In the genomic region with DNA sequence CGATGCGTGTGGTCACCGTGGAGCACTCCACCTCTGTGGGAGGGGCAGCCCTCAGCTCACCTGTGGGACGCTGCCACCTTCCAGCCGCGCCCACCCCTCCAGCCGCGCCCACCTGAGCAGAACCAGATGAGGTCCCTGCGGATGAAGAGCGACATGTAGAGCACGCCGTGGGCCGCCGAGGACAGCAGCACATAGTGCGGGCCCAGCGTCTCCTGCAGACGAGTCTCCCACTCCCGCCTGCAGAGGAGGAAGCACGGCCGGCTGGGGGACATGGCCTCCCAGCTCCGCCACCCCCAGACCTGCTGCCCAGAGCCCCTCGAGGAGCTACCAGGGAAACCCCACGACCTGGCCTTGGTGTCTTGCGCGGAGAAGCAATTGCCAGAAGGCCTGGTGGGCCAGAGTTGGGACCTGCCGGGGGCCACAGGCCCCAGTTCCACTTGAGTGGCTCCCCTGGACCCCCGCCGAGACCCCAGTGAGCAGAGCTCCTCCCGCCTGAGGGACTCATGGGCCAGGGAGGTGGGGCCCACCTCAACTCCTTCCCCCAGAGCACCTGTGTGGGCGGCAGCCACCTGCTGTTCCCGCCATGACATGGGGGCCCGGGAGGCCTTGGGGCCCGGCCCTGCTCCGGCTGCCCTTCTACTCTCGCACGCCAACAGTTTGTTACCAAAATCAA, we compare ENCODE assay signal across 22 cellular contexts. TPM values are rescaled to one million over a fixed set of nuclear protein-coding genes. Genes with fewer than 3 reads are reported as not detected.
DNase-seq lines count a peak whose midpoint lies in the region; ATAC-seq, FAIRE-seq and TF ChIP-seq lines count a peak whose summit lies in the region.
"Had no signal": no experiment of that assay in that cellular context is flagged by ENCODE, and none has a peak within 500 bp of the region (broad histone marks: within the 10 kb centered on the region; RNA-seq: fewer than 3 reads in every experiment).

No MANE protein-coding gene starts in this region.

- no peak overlapping the region for H3K4me2 ChIP-seq in K562 (ENCODE audit: insufficient read depth, low read length)

- CTCF ChIA-PET in K562 (lab: Yijun Ruan, JAX; ENCODE audit: low intra/inter-chr PET ratio) (no interaction called here), HEK293T (lab: Yijun Ruan, JAX) (no interaction called here)
- CTCF ChIA-PET in activated naive CD4-positive, alpha-beta T cell treated with anti-CD3 and anti-CD28 coated beads, Interleukin-2, amount 10 ng/mL, durations not matched to agents 7 days and 5 days (lab: Charles Lee): no interaction called here

- BruUV-seq in K562 (replicated peaks; lab: Mats Ljungman, UMichigan): no TSS peak

- H3K27ac ChIP-seq in K562 (ENCODE audit: extremely low read depth, low read depth, low read length): no peak overlapping the region

- POLR2A ChIA-PET in K562 (lab: Yijun Ruan, JAX): interaction anchor here (0.6 to 5.6 kb wide), 4 partner anchors 9 to 15 kb away, joined by 3 to 33 read pairs (median 3); no protein-coding TSS in a partner anchor
- POLR2A ChIA-PET in HEK293T (lab: Yijun Ruan, JAX): no interaction called here

- H3K27me3 ChIP-seq in K562 (ENCODE audit: control insufficient read depth in 2 of 2, insufficient read depth in 2 of 2, low read length in 2 of 2): no peaks in the 10 kb centered on the region
- H3K27me3 ChIP-seq: BE2C had no signal

- peaks cover 16% of the 10 kb centered on the region; the same call in 1 of the 2 replicates for H4K20me1 ChIP-seq in K562 (replicated peaks; ENCODE audit: control insufficient read depth, insufficient read depth, low read length)

- peaks cover 13% of the 10 kb centered on the region for H3K9me1 ChIP-seq in K562 (ENCODE audit: control insufficient read depth, insufficient read depth, low read length)

- peak overlapping the region; percentile 16 for H3K27ac Mint-ChIP-seq in progenitor cell of endocrine pancreas
- H3K27ac Mint-ChIP-seq in activated naive CD4-positive, alpha-beta T cell treated with anti-CD3 and anti-CD28 coated beads, Interleukin-2, amount 10 ng/mL, durations not matched to agents 7 days and 5 days: no peak overlapping the region
- H3K27ac Mint-ChIP-seq: CD4-positive, CD25-positive, alpha-beta regulatory T cell; CD8-positive, alpha-beta memory T cell; H9 had no signal

- peaks cover 2% of the 10 kb centered on the region for H3K36me3 Mint-ChIP-seq in progenitor cell of endocrine pancreas (ENCODE audit: insufficient read depth)
- H3K36me3 Mint-ChIP-seq in activated naive CD4-positive, alpha-beta T cell treated with anti-CD3 and anti-CD28 coated beads, Interleukin-2, amount 10 ng/mL, durations not matched to agents 7 days and 5 days: peaks cover 21% of the 10 kb centered on the region

- FAIRE-seq in K562 (lab: Jason Lieb, UNC): no peak
- FAIRE-seq: A204.1, GM12878, H1, HTR-8/SVneo had no signal

- no peak overlapping the region; a peak in 1 of 4 replicates for H3K9ac ChIP-seq in K562 (ENCODE audit: insufficient read depth in 1 of 2, low read depth in 2 of 2, low read length in 2 of 2)

- H2AFZ ChIP-seq in K562 (ENCODE audit: low read depth, low read length): no peak overlapping the region

- 92% methylated on average over 26 of the region's 36 CpGs for WGBS in K562 (ENCODE audit: insufficient coverage, low coverage, missing lambda C conversion rate)

- H3K27me3 Mint-ChIP-seq in progenitor cell of endocrine pancreas: no peaks in the 10 kb centered on the region
- no peaks in the 10 kb centered on the region for H3K27me3 Mint-ChIP-seq in activated naive CD4-positive, alpha-beta T cell treated with anti-CD3 and anti-CD28 coated beads, Interleukin-2, amount 10 ng/mL, durations not matched to agents 7 days and 5 days
- H3K27me3 Mint-ChIP-seq: CD4-positive, CD25-positive, alpha-beta regulatory T cell; CD8-positive, alpha-beta memory T cell had no signal

- H3K4me1 Mint-ChIP-seq in progenitor cell of endocrine pancreas (ENCODE audit: low read depth): peaks cover 14% of the 10 kb centered on the region
- peaks cover 21% of the 10 kb centered on the region for H3K4me1 Mint-ChIP-seq in activated naive CD4-positive, alpha-beta T cell treated with anti-CD3 and anti-CD28 coated beads, Interleukin-2, amount 10 ng/mL, durations not matched to agents 7 days and 5 days

- H3K9me3 ChIP-seq in K562 (replicated peaks; ENCODE audit: control insufficient read depth, insufficient read depth, low read depth, low read length): no peaks in the 10 kb centered on the region
- H3K9me3 ChIP-seq: BE2C had no signal

- in situ Hi-C loops in K562 (cut with MboI): no loop called here

- H3K79me2 ChIP-seq in K562 (ENCODE audit: control insufficient read depth, insufficient read depth, low read length): peaks cover 35% of the 10 kb centered on the region

- no peak for TF ChIP-seq EP300 in Ishikawa (IDR thresholded peaks at IDR 0.05; ENCODE audit: borderline replicate concordance)
- TF ChIP-seq EP300 in K562 (IDR thresholded peaks at IDR 0.05; ENCODE audit: low read length): no peak

- intact Hi-C loops in K562 (cut with micrococcal nuclease): no loop called here

- TF ChIP-seq RAD21 in Ishikawa (IDR thresholded peaks at IDR 0.05; ENCODE audit: low read depth) (no peak), K562 (CRISPR knock-in tag; conservative IDR thresholded peaks at IDR 0.05 in 1 of 2, IDR thresholded peaks at IDR 0.05 in 1 of 2) (no peak)

- no peak for TF ChIP-seq CTCF in K562 (IDR thresholded peaks at IDR 0.05 in 2 of 3, conservative IDR thresholded peaks at IDR 0.05 in 1 of 3; ENCODE audit: insufficient read depth in 2 of 3, low read depth in 1 of 3, low read length in 3 of 3)
- no peak for TF ChIP-seq CTCF in progenitor cell of endocrine pancreas (IDR thresholded peaks at IDR 0.05; ENCODE audit: unreplicated experiment)

- no peak overlapping the region for H3K4me3 ChIP-seq in K562
- H3K4me3 ChIP-seq: GM12878 had no signal

- no peaks in the 10 kb centered on the region for H3K9me3 Mint-ChIP-seq in progenitor cell of endocrine pancreas (ENCODE audit: low read depth)
- H3K9me3 Mint-ChIP-seq in activated naive CD4-positive, alpha-beta T cell treated with anti-CD3 and anti-CD28 coated beads, Interleukin-2, amount 10 ng/mL, durations not matched to agents 7 days and 5 days: no peaks in the 10 kb centered on the region
- H3K9me3 Mint-ChIP-seq: CD4-positive, CD25-positive, alpha-beta regulatory T cell; CD8-positive, alpha-beta memory T cell; H9 had no signal

- H3K36me3 ChIP-seq in K562 (ENCODE audit: control insufficient read depth, insufficient read depth, low read length): peaks cover 64% of the 10 kb centered on the region; the same call in 1 of the 3 replicates

- DNase-seq in K562 (ENCODE audit: extremely low read depth in 1 of 4, low spot score in 3 of 4) (no peak), progenitor cell of endocrine pancreas (ENCODE audit: low spot score, unreplicated experiment) (no peak), HEK293T (ENCODE audit: extremely low spot score) (no peak)
- no peak for DNase-seq in activated naive CD4-positive, alpha-beta T cell treated with anti-CD3 and anti-CD28 coated beads, Interleukin-2, amount 10 ng/mL, durations not matched to agents 7 days and 5 days
- DNase-seq: ACHN; BE2C; C1 segment of cervical spinal cord; CD4-positive, CD25-positive, alpha-beta regulatory T cell; CD8-positive, alpha-beta memory T cell; COR-L47; DMS 273 treated with DMSO at 0.1 percent for 48 hours; DMS53; DND-41; EL; H9; IMR-90 had no signal

- no peak for ATAC-seq in K562
- ATAC-seq in HG02763 (IDR thresholded peaks at IDR 0.05; ENCODE audit: unreplicated experiment): no peak
- ATAC-seq: GM12878 had no signal

- H3K4me1 ChIP-seq in K562 (replicated peaks in 1 of 2; ENCODE audit: control insufficient read depth in 2 of 2, insufficient read depth in 2 of 2, low read length in 2 of 2): peaks cover 15 to 54% of the 10 kb centered on the region in 2 experiments
- H3K4me1 ChIP-seq: BE2C had no signal

- no peak overlapping the region for H3K4me3 Mint-ChIP-seq in progenitor cell of endocrine pancreas (ENCODE audit: low read depth)
- no peak overlapping the region for H3K4me3 Mint-ChIP-seq in activated naive CD4-positive, alpha-beta T cell treated with anti-CD3 and anti-CD28 coated beads, Interleukin-2, amount 10 ng/mL, durations not matched to agents 7 days and 5 days
- H3K4me3 Mint-ChIP-seq: CD4-positive, CD25-positive, alpha-beta regulatory T cell; CD8-positive, alpha-beta memory T cell; H9 had no signal

- no peak for TF ChIP-seq POLR2A in K562 (conservative IDR thresholded peaks at IDR 0.05)

RNA-seq across cellular contexts. Expression of gene INPP5E, which starts 6.5 kb away (rescaled TPM):
- 37.0 and 74.1 TPM in 2 replicates for total RNA-seq in K562 (2011; cell fraction: chromatin; rRNA removed; ENCODE audit: low replicate concordance)
- 37.7 and 43.0 TPM in 2 replicates for total RNA-seq in K562 (2011; cell fraction: nucleolus; rRNA removed)
- 29.3 and 32.3 TPM in 2 replicates for total RNA-seq in K562 (2011; cell fraction: nucleoplasm; rRNA removed)
- total RNA-seq in K562 (2014; rRNA removed): 8.8 and 11.1 TPM in 2 replicates
- total RNA-seq in K562 (2014; rRNA removed; fragmentation: Illumina TruSeq; extraction: Trizol): 2.5 and 2.9 TPM in 2 replicates
- total RNA-seq in K562 (2015; rRNA removed; fragmentation: Illumina TruSeq; extraction: Trizol): 5.4 and 5.7 TPM in 2 replicates
- 16.3 and 17.4 TPM in 2 replicates for total RNA-seq in K562 (2021)
- 4.4 and 6.8 TPM in 2 replicates for polyA plus RNA-seq in K562 (2011; rRNA removed)
- 4.8 and 9.1 TPM in 2 replicates for polyA plus RNA-seq in K562 (2011; cell fraction: cytosol; rRNA removed)
- polyA plus RNA-seq in K562 (2011; cell fraction: nucleus; rRNA removed): 52.4 and 74.6 TPM in 2 replicates
- polyA plus RNA-seq in K562 (2012): 9.4 and 14.3 TPM in 2 replicates
- 4.9 and 8.4 TPM in 2 replicates for polyA plus RNA-seq in K562 (2014; fragmentation: Illumina TruSeq; extraction: Trizol)
- polyA plus RNA-seq in K562 (2014; fragmentation: Nextera tagmentation; extraction: Ambion mirVana): under 1 TPM; 0.38 to 0.56 TPM
- polyA plus RNA-seq in K562 (2014; rRNA removed): 14.1 and 15.1 TPM in 2 replicates
- 1.9 and 2.4 TPM in 2 replicates for polyA minus RNA-seq in K562 (2011; rRNA and poly(A)+ RNA removed)
- 3.7 and 3.8 TPM in 2 replicates for polyA minus RNA-seq in K562 (2011; cell fraction: cytosol; rRNA and poly(A)+ RNA removed)
- polyA minus RNA-seq in K562 (2011; cell fraction: nucleus; rRNA and poly(A)+ RNA removed): 10.7 and 12.0 TPM in 2 replicates
- total RNA-seq in progenitor cell of endocrine pancreas: 25.1 and 26.2 TPM in 2 replicates

RNA-seq across cellular contexts. Expression of gene PMPCA, which starts 22.7 kb away (rescaled TPM):
- 255 and 404 TPM in 2 replicates for total RNA-seq in K562 (2011; cell fraction: chromatin; rRNA removed; ENCODE audit: low replicate concordance)
- 209 and 247 TPM in 2 replicates for total RNA-seq in K562 (2011; cell fraction: nucleolus; rRNA removed)
- total RNA-seq in K562 (2011; cell fraction: nucleoplasm; rRNA removed): 203 and 214 TPM in 2 replicates
- total RNA-seq in K562 (2014; rRNA removed) (86.6 and 111 TPM in 2 replicates), K562 (2014; rRNA removed; fragmentation: Illumina TruSeq; extraction: Trizol) (82.4 and 104 TPM in 2 replicates), K562 (2015; rRNA removed; fragmentation: Illumina TruSeq; extraction: Trizol) (66.6 and 67.5 TPM in 2 replicates), K562 (2021) (118 and 139 TPM in 2 replicates), progenitor cell of endocrine pancreas (63.6 and 68.3 TPM in 2 replicates)
- polyA plus RNA-seq in K562 (2011; rRNA removed) (114 and 119 TPM in 2 replicates), K562 (2014; fragmentation: Illumina TruSeq; extraction: Trizol) (99.8 and 122 TPM in 2 replicates), K562 (2014; fragmentation: Nextera tagmentation; extraction: Ambion mirVana) (10 to 100 TPM; 23.9 to 30.0 TPM), K562 (2014; rRNA removed) (129 and 143 TPM in 2 replicates)
- 102 and 129 TPM in 2 replicates for polyA plus RNA-seq in K562 (2011; cell fraction: cytosol; rRNA removed)
- polyA plus RNA-seq in K562 (2011; cell fraction: nucleus; rRNA removed): 346 and 387 TPM in 2 replicates
- 65.8 and 181 TPM in 2 replicates for polyA plus RNA-seq in K562 (2012)
- 81.4 and 83.2 TPM in 2 replicates for polyA minus RNA-seq in K562 (2011; rRNA and poly(A)+ RNA removed)
- 40.2 and 43.4 TPM in 2 replicates for polyA minus RNA-seq in K562 (2011; cell fraction: cytosol; rRNA and poly(A)+ RNA removed)
- polyA minus RNA-seq in K562 (2011; cell fraction: nucleus; rRNA and poly(A)+ RNA removed): 68.0 and 90.1 TPM in 2 replicates

RNA-seq across cellular contexts. Expression of gene ENTR1, which starts 22.8 kb away (rescaled TPM):
- 129 and 278 TPM in 2 replicates for total RNA-seq in K562 (2011; cell fraction: chromatin; rRNA removed; ENCODE audit: low replicate concordance)
- total RNA-seq in K562 (2011; cell fraction: nucleolus; rRNA removed): 185 and 197 TPM in 2 replicates
- total RNA-seq in K562 (2011; cell fraction: nucleoplasm; rRNA removed): 143 and 151 TPM in 2 replicates
- total RNA-seq in K562 (2014; rRNA removed) (79.0 and 88.8 TPM in 2 replicates), K562 (2014; rRNA removed; fragmentation: Illumina TruSeq; extraction: Trizol) (38.1 and 38.3 TPM in 2 replicates), K562 (2015; rRNA removed; fragmentation: Illumina TruSeq; extraction: Trizol) (61.3 and 65.5 TPM in 2 replicates), K562 (2021) (101 and 104 TPM in 2 replicates), progenitor cell of endocrine pancreas (68.3 and 70.9 TPM in 2 replicates)
- polyA plus RNA-seq in K562 (2011; rRNA removed) (77.3 and 92.6 TPM in 2 replicates), K562 (2014; fragmentation: Illumina TruSeq; extraction: Trizol) (72.6 and 75.9 TPM in 2 replicates), K562 (2014; fragmentation: Nextera tagmentation; extraction: Ambion mirVana) (1 to 10 TPM; 6.7 to 9.6 TPM), K562 (2014; rRNA removed) (106 and 108 TPM in 2 replicates)
- 45.3 and 59.9 TPM in 2 replicates for polyA plus RNA-seq in K562 (2011; cell fraction: cytosol; rRNA removed)
- 432 and 490 TPM in 2 replicates for polyA plus RNA-seq in K562 (2011; cell fraction: nucleus; rRNA removed)
- polyA plus RNA-seq in K562 (2012): 54.6 and 62.9 TPM in 2 replicates
- polyA minus RNA-seq in K562 (2011; rRNA and poly(A)+ RNA removed): 19.2 and 21.9 TPM in 2 replicates
- polyA minus RNA-seq in K562 (2011; cell fraction: cytosol; rRNA and poly(A)+ RNA removed): 33.9 and 46.1 TPM in 2 replicates
- 76.5 and 84.3 TPM in 2 replicates for polyA minus RNA-seq in K562 (2011; cell fraction: nucleus; rRNA and poly(A)+ RNA removed)

RNA-seq across cellular contexts. Expression of gene SNAPC4, which starts 33.2 kb away (rescaled TPM):
- total RNA-seq in K562 (2011; cell fraction: chromatin; rRNA removed; ENCODE audit: low replicate concordance): 42.9 and 79.4 TPM in 2 replicates
- 32.0 TPM in 2 replicates for total RNA-seq in K562 (2011; cell fraction: nucleolus; rRNA removed)
- total RNA-seq in K562 (2011; cell fraction: nucleoplasm; rRNA removed): 23.1 and 26.3 TPM in 2 replicates
- 14.4 and 15.8 TPM in 2 replicates for total RNA-seq in K562 (2014; rRNA removed)
- 7.1 and 8.8 TPM in 2 replicates for total RNA-seq in K562 (2014; rRNA removed; fragmentation: Illumina TruSeq; extraction: Trizol)
- total RNA-seq in K562 (2015; rRNA removed; fragmentation: Illumina TruSeq; extraction: Trizol): 9.3 and 11.1 TPM in 2 replicates
- 17.1 and 18.7 TPM in 2 replicates for total RNA-seq in K562 (2021)
- 4.4 and 4.5 TPM in 2 replicates for polyA plus RNA-seq in K562 (2011; rRNA removed)
- polyA plus RNA-seq in K562 (2011; cell fraction: cytosol; rRNA removed): 3.2 and 7.4 TPM in 2 replicates
- polyA plus RNA-seq in K562 (2011; cell fraction: nucleus; rRNA removed): 16.1 and 32.6 TPM in 2 replicates
- polyA plus RNA-seq in K562 (2012): 9.7 and 10.5 TPM in 2 replicates
- polyA plus RNA-seq in K562 (2014; fragmentation: Illumina TruSeq; extraction: Trizol): 8.8 and 9.0 TPM in 2 replicates
- under 1 TPM; 0.21 to 0.46 TPM for polyA plus RNA-seq in K562 (2014; fragmentation: Nextera tagmentation; extraction: Ambion mirVana)
- 18.7 and 21.8 TPM in 2 replicates for polyA plus RNA-seq in K562 (2014; rRNA removed)
- polyA minus RNA-seq in K562 (2011; rRNA and poly(A)+ RNA removed): 6.7 and 10.2 TPM in 2 replicates
- 6.1 and 7.4 TPM in 2 replicates for polyA minus RNA-seq in K562 (2011; cell fraction: cytosol; rRNA and poly(A)+ RNA removed)
- 8.3 and 11.7 TPM in 2 replicates for polyA minus RNA-seq in K562 (2011; cell fraction: nucleus; rRNA and poly(A)+ RNA removed)
- 22.3 and 23.7 TPM in 2 replicates for total RNA-seq in progenitor cell of endocrine pancreas

RNA-seq across cellular contexts. Expression of gene SEC16A, which starts 49.7 kb away (rescaled TPM):
- 131 and 191 TPM in 2 replicates for total RNA-seq in K562 (2011; cell fraction: chromatin; rRNA removed; ENCODE audit: low replicate concordance)
- total RNA-seq in K562 (2011; cell fraction: nucleolus; rRNA removed): 87.9 and 99.6 TPM in 2 replicates
- 87.4 and 93.4 TPM in 2 replicates for total RNA-seq in K562 (2011; cell fraction: nucleoplasm; rRNA removed)
- total RNA-seq in K562 (2014; rRNA removed) (17.1 and 20.1 TPM in 2 replicates), K562 (2014; rRNA removed; fragmentation: Illumina TruSeq; extraction: Trizol) (9.1 and 9.3 TPM in 2 replicates), K562 (2015; rRNA removed; fragmentation: Illumina TruSeq; extraction: Trizol) (8.7 and 11.1 TPM in 2 replicates), K562 (2021) (56.1 and 62.8 TPM in 2 replicates), progenitor cell of endocrine pancreas (76.1 and 78.8 TPM in 2 replicates)
- polyA plus RNA-seq in K562 (2011; rRNA removed) (14.0 and 25.1 TPM in 2 replicates), K562 (2014; fragmentation: Illumina TruSeq; extraction: Trizol) (44.6 and 47.6 TPM in 2 replicates), K562 (2014; fragmentation: Nextera tagmentation; extraction: Ambion mirVana) (10 to 100 TPM in 1 of 2 experiments, 1 to 10 TPM in 1; 8.3 to 12.0 TPM), K562 (2014; rRNA removed) (30.9 and 32.2 TPM in 2 replicates)
- 14.1 and 19.3 TPM in 2 replicates for polyA plus RNA-seq in K562 (2011; cell fraction: cytosol; rRNA removed)
- polyA plus RNA-seq in K562 (2011; cell fraction: nucleus; rRNA removed): 83.4 and 92.4 TPM in 2 replicates
- polyA plus RNA-seq in K562 (2012): 40.9 and 50.7 TPM in 2 replicates
- polyA minus RNA-seq in K562 (2011; rRNA and poly(A)+ RNA removed): 9.3 and 13.0 TPM in 2 replicates
- 32.1 and 45.6 TPM in 2 replicates for polyA minus RNA-seq in K562 (2011; cell fraction: cytosol; rRNA and poly(A)+ RNA removed)
- 19.7 and 31.5 TPM in 2 replicates for polyA minus RNA-seq in K562 (2011; cell fraction: nucleus; rRNA and poly(A)+ RNA removed)
